15 cellular contexts compared by ENCODE assay signal in genomic region chr2:133952896-133953295, GRCh38.
"Had no signal": no experiment of that assay in that cellular context is flagged by ENCODE, and none has a peak within 500 bp of the region (broad histone marks: within the 10 kb centered on the region; RNA-seq: fewer than 3 reads in every experiment).

No MANE protein-coding gene starts in this region.

- H3K4me3 ChIP-seq: ascending aorta, left ventricle myocardium inferior, sigmoid colon, thoracic aorta, vagina had no signal

- H3K27ac ChIP-seq: ascending aorta, brain microvascular endothelial cell, left ventricle myocardium inferior, sigmoid colon, thoracic aorta, vagina had no signal

- DNase-seq: activated T-cell treated with anti-CD3 and anti-CD28 coated beads, Interleukin-2, amount 50 U/mL, for 1 hour; brain microvascular endothelial cell; caudate nucleus; effector memory CD4-positive, alpha-beta T cell; hypothalamus; left ventricle myocardium inferior; natural killer cell; retina; sigmoid colon; stimulated activated CD4-positive, alpha-beta T cell treated with anti-CD3 and anti-CD28 coated beads, Interleukin-4, amount 100 ng/mL, for 1 hour; stimulated activated naive CD4-positive, alpha-beta T cell treated with Interleukin-2 at 50 U/mL for 16 hours had no signal

- H3K36me3 ChIP-seq: ascending aorta, brain microvascular endothelial cell, left ventricle myocardium inferior, sigmoid colon, thoracic aorta, vagina had no signal

- ATAC-seq: activated naive CD4-positive, alpha-beta T cell treated with anti-CD3 and anti-CD28 coated beads, Interleukin-2, amount 50 U/mL, for 72 hours; natural killer cell had no signal

- H3K9me3 ChIP-seq: ascending aorta, left ventricle myocardium inferior, thoracic aorta, vagina had no signal

- H3K27me3 ChIP-seq: ascending aorta, brain microvascular endothelial cell, sigmoid colon, vagina had no signal

- H3K4me1 ChIP-seq: ascending aorta, sigmoid colon, vagina had no signal
